Comparison of ENCODE assay signal across 26 cellular contexts in the genomic region with DNA sequence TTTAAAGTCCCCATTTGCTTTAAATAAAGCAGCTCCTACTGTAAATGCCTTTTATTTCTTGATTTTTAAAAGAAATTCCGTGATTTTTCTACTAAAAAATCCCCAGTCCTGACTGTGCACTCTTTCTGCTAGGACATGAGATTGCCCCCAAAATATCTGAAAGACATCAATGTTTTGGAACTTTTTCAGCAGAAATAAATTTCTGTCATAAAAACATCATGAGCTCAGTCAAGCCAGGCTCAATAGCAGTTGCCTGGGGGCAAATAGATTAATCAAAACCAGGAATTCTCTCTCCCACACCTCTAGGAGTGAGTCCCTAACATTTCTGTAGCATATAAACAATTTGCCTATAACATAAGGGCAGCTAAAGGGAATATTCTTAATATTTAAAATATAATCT.
"Had no signal": no experiment of that assay in that cellular context is flagged by ENCODE, and none has a peak within 500 bp of the region (broad histone marks: within the 10 kb centered on the region; RNA-seq: fewer than 3 reads in every experiment).

No MANE protein-coding gene starts in this region.

- H3K27me3 ChIP-seq: brain microvascular endothelial cell, dorsolateral prefrontal cortex had no signal

- ATAC-seq: activated CD4-positive, CD25-positive, alpha-beta regulatory T cell treated with anti-CD3 and anti-CD28 coated beads, Interleukin-2, amount 50 U/mL, for 24 hours; activated CD8-positive, alpha-beta T cell treated with anti-CD3 and anti-CD28 coated beads for 36 hours; activated T-cell treated with anti-CD3 and anti-CD28 coated beads, Interleukin-2, amount 50 U/mL, for 4 hours; activated T-helper 17 cell treated with anti-CD3 and anti-CD28 coated beads, Interleukin-2, amount 50 U/mL, for 72 hours; esophagus mucosa; T-helper 17 cell had no signal

- H3K4me3 ChIP-seq: coronary artery, dorsolateral prefrontal cortex had no signal

- H3K36me3 ChIP-seq: brain microvascular endothelial cell, WERI-Rb-1 had no signal

- H3K27ac ChIP-seq: brain microvascular endothelial cell, coronary artery, dorsolateral prefrontal cortex, WERI-Rb-1 had no signal

- DNase-seq: activated B cell treated with CpG ODN at 0.5 μM for 24 hours; activated CD4-positive, alpha-beta T cell treated with anti-CD3 and anti-CD28 coated beads for 48 hours; activated CD4-positive, alpha-beta T cell treated with anti-CD3 and anti-CD28 coated beads, Interleukin-2, amount 50 U/mL, for 1 hour; activated CD4-positive, alpha-beta T cell treated with anti-CD3 and anti-CD28 coated beads, Interleukin-2, amount 50 U/mL, for 48 hours; activated CD8-positive, alpha-beta memory T cell treated with anti-CD3 and anti-CD28 coated beads for 24 hours; activated CD8-positive, alpha-beta T cell treated with anti-CD3 and anti-CD28 coated beads for 36 hours; activated effector memory CD4-positive, alpha-beta T cell treated with Interleukin-2 at 50 U/mL for 16 hours; activated gamma-delta T cell treated with Interleukin-2 at 50 U/mL for 16 hours; activated naive CD4-positive, alpha-beta T cell treated with anti-CD3 and anti-CD28 coated beads, Interleukin-2, amount 50 U/mL, for 16 hours; activated naive CD4-positive, alpha-beta T cell treated with Interleukin-2 at 50 U/mL for 16 hours; activated T-cell treated with anti-CD3 and anti-CD28 coated beads, Interleukin-2, amount 50 U/mL, for 4 hours; amniotic stem cell; anterior cingulate cortex; brain microvascular endothelial cell; dorsolateral prefrontal cortex; effector memory CD4-positive, alpha-beta T cell; endodermal cell; foreskin fibroblast; head of caudate nucleus; T-helper 17 cell; T1000; WERI-Rb-1 had no signal
